Comparison of ENCODE assay signal across 8 cellular contexts in the genomic region with DNA sequence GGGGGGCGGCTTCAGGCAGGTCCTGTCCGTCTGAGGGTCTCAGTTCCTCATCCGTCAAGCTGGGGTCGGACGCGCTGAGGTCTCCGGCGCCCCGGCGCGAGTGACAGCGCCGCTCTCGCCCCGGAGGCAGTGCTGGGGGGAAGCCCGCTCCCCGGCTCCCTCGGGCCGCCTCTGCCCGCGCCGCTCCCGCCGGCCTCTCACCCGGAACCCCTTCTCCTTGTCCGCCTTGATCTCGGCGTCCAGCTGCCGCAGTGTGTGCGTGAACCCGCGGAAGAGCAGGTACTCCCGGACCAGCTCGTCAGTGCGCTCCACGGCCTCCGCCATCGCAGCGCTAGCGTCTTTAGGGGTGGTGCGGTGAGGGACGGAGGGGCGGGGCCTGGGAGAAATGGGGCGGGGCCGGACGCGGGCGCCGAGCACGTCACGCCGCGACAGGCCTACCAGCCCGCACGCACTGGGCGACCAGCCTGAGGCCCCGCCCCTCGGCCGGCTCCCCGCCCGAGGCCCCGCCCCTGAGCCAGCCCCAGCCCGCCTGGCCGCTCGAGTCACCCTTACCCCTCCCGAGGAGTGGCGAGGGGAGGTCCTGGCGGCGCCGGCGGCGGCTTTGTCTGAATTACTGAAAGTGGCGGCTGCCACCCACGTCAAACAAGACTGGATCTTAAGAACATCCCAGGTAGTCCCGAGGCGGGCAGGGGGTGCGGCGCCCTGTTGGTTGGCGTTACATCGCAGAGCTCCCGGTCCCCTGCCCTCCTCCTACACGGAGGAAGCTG. TPM values are rescaled to one million over a fixed set of nuclear protein-coding genes. Genes with fewer than 3 reads are reported as not detected.
A peak's percentile ranks its signal among the peaks of the same experiment; 100 is the strongest.
DNase-seq lines count a peak whose midpoint lies in the region; ATAC-seq and TF ChIP-seq lines count a peak whose summit lies in the region.

A gene (minus strand): TSS at position 348 of the 767 bp plus-strand sequence. CDS start 24 bp downstream, at position 324.

- no peaks in the 10 kb centered on the region for H3K9me3 ChIP-seq in HAP-1

- peak within 1 kb of the TSS; percentile 84 for H3K4me3 ChIP-seq in HAP-1
- peak within 1 kb of the TSS; percentile 83 for H3K4me3 ChIP-seq in fibroblast of pulmonary artery (replicated peaks; ENCODE audit: low read depth, low read length)

- in situ Hi-C loops in G401 (cut with HindIII; ENCODE audit: low sequenced_read_pairs), result no loop called here
- in situ Hi-C loops in HAP-1 (cut with MboI; ENCODE audit: low sequenced_read_pairs), result no loop called here

- H3K27me3 ChIP-seq in HAP-1 (ENCODE audit: low read depth), result no peaks in the 10 kb centered on the region

- no peak for TF ChIP-seq CTCF in fibroblast of pulmonary artery (IDR thresholded peaks at IDR 0.05; ENCODE audit: low read length, missing control alignments)
- no peak for TF ChIP-seq CTCF in nephron progenitor cell (IDR thresholded peaks at IDR 0.05)

- peaks cover 29% of the 10 kb centered on the region for H3K4me1 Mint-ChIP-seq in nephron progenitor cell
- H3K4me1 Mint-ChIP-seq in stimulated activated naive CD8-positive, alpha-beta T cell treated with anti-CD3 and anti-CD28 coated beads, Interleukin-15, amount 100 ng/mL, for 72 hours, result peaks cover 40% of the 10 kb centered on the region

- peak; percentile 91 for ATAC-seq in stimulated activated naive CD8-positive, alpha-beta T cell treated with anti-CD3 and anti-CD28 coated beads, Interleukin-15, amount 100 ng/mL, for 72 hours

- H3K36me3 Mint-ChIP-seq in nephron progenitor cell (ENCODE audit: low read depth), result no peaks in the 10 kb centered on the region

- H3K27me3 Mint-ChIP-seq in nephron progenitor cell (ENCODE audit: low read depth, poor library complexity), result peaks cover 10% of the 10 kb centered on the region
- no peaks in the 10 kb centered on the region for H3K27me3 Mint-ChIP-seq in stimulated activated naive CD8-positive, alpha-beta T cell treated with anti-CD3 and anti-CD28 coated beads, Interleukin-15, amount 100 ng/mL, for 72 hours

- peak; percentile 90 for TF ChIP-seq POLR2A in Raji (IDR thresholded peaks at IDR 0.05; ENCODE audit: insufficient read depth, low read depth, low read length)

- H3K4me3 Mint-ChIP-seq in nephron progenitor cell, result peak within 1 kb of the TSS; percentile 95
- H3K4me3 Mint-ChIP-seq in stimulated activated naive CD8-positive, alpha-beta T cell treated with anti-CD3 and anti-CD28 coated beads, Interleukin-15, amount 100 ng/mL, for 72 hours, result peak within 1 kb of the TSS; percentile 87 to 99

- no peaks in the 10 kb centered on the region for H3K36me3 ChIP-seq in HAP-1 (replicated peaks)

- H3K27ac Mint-ChIP-seq in nephron progenitor cell, result peak within 1 kb of the TSS; percentile 81
- H3K27ac Mint-ChIP-seq in stimulated activated naive CD8-positive, alpha-beta T cell treated with anti-CD3 and anti-CD28 coated beads, Interleukin-15, amount 100 ng/mL, for 72 hours, result peak within 1 kb of the TSS; percentile 98 to 99

- no peaks in the 10 kb centered on the region for H3K9me3 Mint-ChIP-seq in nephron progenitor cell
- H3K9me3 Mint-ChIP-seq in stimulated activated naive CD8-positive, alpha-beta T cell treated with anti-CD3 and anti-CD28 coated beads, Interleukin-15, amount 100 ng/mL, for 72 hours, result no peaks in the 10 kb centered on the region

- peaks cover 6% of the 10 kb centered on the region; the same call in 1 of the 2 replicates for H3K4me1 ChIP-seq in HAP-1

- DNase-seq in G401 (ENCODE audit: low spot score), result peak; percentile 97
- DNase-seq in HAP-1 (ENCODE audit: low spot score in 2 of 2), result peak; percentile 93 to 97
- DNase-seq in M059J (ENCODE audit: low read depth), result peak; percentile 91
- peak; percentile 96 for DNase-seq in activated T-helper 9 cell treated with anti-CD3 and anti-CD28 coated beads, Interleukin-2, amount 50 U/mL, for 16 hours (ENCODE audit: low read depth)
- peak; percentile 91 for DNase-seq in fibroblast of pulmonary artery (ENCODE audit: low read depth)
- peak; percentile 99 for DNase-seq in nephron progenitor cell
- DNase-seq in stimulated activated naive CD8-positive, alpha-beta T cell treated with anti-CD3 and anti-CD28 coated beads, Interleukin-15, amount 100 ng/mL, for 72 hours, result peak; percentile 86 to 89

RNA-seq across cellular contexts. Expression of the gene that starts here (rescaled TPM):
- 9.9 and 16.9 TPM in 2 replicates for total RNA-seq in G401 (2014; rRNA removed; shearing (Covaris generic))
- 3.0 and 4.8 TPM in 2 replicates for total RNA-seq in M059J (2014; rRNA removed; shearing (Covaris generic))

Comparison
In these comparisons a context has a peak if more than half of its experiments do, and no peak if none do; other contexts are left out.
1. Peak in every context shown above with its lines: DNase-seq, ATAC-seq and H3K4me3 ChIP-seq.